In the genomic region with DNA sequence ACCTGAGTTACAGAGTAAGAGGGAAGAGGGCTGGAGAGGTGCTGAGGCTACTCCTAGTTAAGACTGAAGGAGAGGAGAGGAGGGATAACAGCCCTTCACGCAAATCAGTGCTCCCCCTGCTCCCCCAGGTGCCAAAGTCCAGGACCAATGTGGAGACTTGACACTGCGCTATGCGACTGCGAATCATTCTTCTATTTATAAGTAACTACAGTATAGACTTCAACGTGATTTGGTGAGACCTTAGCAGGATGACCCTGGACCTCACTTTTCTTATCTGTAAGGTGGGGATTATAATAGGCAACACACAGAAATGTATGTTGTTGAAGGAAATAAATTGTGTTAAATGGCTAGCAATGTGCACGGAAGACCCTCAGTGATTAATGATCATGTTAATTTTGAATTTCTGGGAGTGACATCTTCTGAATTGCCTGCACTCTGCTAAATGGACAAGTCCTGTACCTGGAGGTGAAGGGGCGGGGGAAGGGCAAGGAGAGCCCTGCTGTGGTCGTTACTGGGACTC, we compare ENCODE assay signal across 1 cellular context.
TF ChIP-seq lines count a peak whose summit lies in the region.

No MANE protein-coding gene starts in this region.

TF ChIP-seq in HepG2, 621 proteins besides CTCF, POLR2A, EP300 and RAD21:
- TF ChIP-seq KLF12 (CRISPR knock-in tag; IDR thresholded peaks at IDR 0.05; ENCODE audit: borderline replicate concordance): no peak
